ENCODE assay signal across 1 cellular context in the genomic region with DNA sequence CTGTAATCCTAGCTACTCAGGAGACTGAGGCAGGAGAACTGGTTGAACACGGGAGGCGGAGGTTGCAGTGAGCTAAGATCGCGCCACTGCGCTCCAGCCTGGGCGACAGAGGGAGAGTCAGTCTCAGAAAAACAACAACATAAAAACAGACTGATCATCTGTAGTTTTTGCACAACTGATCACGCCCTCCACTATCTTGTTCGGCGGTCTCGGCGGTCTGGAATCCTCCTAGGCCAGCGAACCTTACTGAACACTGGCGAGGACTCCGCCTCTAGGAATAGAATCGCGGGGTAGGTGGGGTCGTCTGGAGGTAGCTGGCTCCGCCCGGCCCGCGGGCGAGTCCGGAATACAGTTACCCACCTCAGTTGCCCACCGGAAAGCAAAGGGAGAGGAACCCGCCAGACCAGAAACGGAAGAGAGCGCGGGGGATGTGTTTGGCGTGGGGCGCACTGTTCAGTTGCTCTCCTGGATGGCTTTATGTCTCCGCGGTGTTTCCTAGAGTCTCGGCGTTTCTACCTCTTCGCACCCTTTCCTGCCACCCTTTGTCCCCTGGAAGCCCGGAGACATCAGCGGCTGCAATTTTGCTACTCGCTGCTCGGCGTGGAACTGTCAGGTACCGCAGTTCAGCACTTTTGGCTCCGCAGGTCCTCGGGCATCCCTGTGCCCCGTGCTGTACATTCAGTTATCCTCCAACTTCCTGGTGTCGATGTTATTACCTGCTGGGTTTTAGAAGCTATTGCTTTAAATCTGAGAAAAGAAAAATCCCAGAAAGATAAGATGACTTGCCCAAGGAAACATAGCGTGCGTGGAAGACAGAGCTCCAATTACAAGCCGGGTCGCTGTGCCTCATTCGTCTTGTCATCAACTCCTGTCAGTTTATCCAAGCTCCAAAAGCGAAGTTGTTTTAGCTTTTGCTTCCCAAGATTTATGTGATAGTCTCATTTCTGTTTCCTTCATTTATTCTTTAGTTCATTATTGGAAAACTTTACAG.
A peak's percentile ranks its signal among the peaks of the same experiment; 100 is the strongest.
TF ChIP-seq lines count a peak whose summit lies in the region.

No MANE protein-coding gene starts in this region.

TF ChIP-seq in HEK293, 187 proteins besides CTCF, POLR2A, EP300 and RAD21 (continued from another document and continues in another):
- TF ChIP-seq, protein P1, sequence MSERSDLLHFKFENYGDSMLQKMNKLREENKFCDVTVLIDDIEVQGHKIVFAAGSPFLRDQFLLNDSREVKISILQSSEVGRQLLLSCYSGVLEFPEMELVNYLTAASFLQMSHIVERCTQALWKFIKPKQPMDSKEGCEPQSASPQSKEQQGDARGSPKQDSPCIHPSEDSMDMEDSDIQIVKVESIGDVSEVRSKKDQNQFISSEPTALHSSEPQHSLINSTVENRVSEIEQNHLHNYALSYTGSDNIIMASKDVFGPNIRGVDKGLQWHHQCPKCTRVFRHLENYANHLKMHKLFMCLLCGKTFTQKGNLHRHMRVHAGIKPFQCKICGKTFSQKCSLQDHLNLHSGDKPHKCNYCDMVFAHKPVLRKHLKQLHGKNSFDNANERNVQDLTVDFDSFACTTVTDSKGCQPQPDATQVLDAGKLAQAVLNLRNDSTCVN (tag by site-specific recombination; optimal IDR thresholded peaks at IDR 0.05), result peak; percentile 44
- TF ChIP-seq ZBTB17 (tag by site-specific recombination; IDR thresholded peaks at IDR 0.05) (peak; percentile 98), ZNF558 (tag by site-specific recombination; IDR thresholded peaks at IDR 0.05) (peak; percentile 30; the same call in 1 of the 2 replicates), ZNF133 (tag by site-specific recombination; IDR thresholded peaks at IDR 0.05) (no peak), ZNF510 (tag by site-specific recombination; IDR thresholded peaks at IDR 0.05; ENCODE audit: insufficient replicate concordance) (no peak), HOXD13 (CRISPR knock-in tag; IDR thresholded peaks at IDR 0.05; ENCODE audit: borderline replicate concordance) (no peak), ZNF174 (tag by site-specific recombination; IDR thresholded peaks at IDR 0.05) (no peak), ZFHX2 (tag by site-specific recombination; conservative IDR thresholded peaks at IDR 0.05) (no peak; the same call in 1 of the 2 replicates), ZFP37 (tag by site-specific recombination; IDR thresholded peaks at IDR 0.05) (peak; percentile 83; the same call in 1 of the 2 replicates), ZNF561 (tag by site-specific recombination; IDR thresholded peaks at IDR 0.05; ENCODE audit: borderline replicate concordance) (peak; percentile 87; the same call in 1 of the 2 replicates), OSR2 (tag by site-specific recombination; IDR thresholded peaks at IDR 0.05) (no peak), KLF1 (tag by site-specific recombination; IDR thresholded peaks at IDR 0.05) (peak; percentile 86), ZNF266 (tag by site-specific recombination; IDR thresholded peaks at IDR 0.05; ENCODE audit: low read depth) (no peak), ZNF2 (tag by site-specific recombination; IDR thresholded peaks at IDR 0.05) (peak; percentile 58; the same call in 1 of the 2 replicates), ZNF248 (tag by site-specific recombination; IDR thresholded peaks at IDR 0.05) (no peak), WT1 (tag by site-specific recombination; IDR thresholded peaks at IDR 0.05) (peak; percentile 13; the same call in 1 of the 2 replicates), SP7 (tag by site-specific recombination; IDR thresholded peaks at IDR 0.05) (peak; percentile 59), KLF8 (tag by site-specific recombination; IDR thresholded peaks at IDR 0.05) (peak; percentile 86), KLF16 (tag by site-specific recombination; IDR thresholded peaks at IDR 0.05) (no peak; the same call in 1 of the 2 replicates), ZNF140 (tag by site-specific recombination; IDR thresholded peaks at IDR 0.05) (no peak), KLF9 (tag by site-specific recombination; IDR thresholded peaks at IDR 0.05; ENCODE audit: low read depth) (peak; percentile 49; the same call in 1 of the 2 replicates), ZNF76 (tag by site-specific recombination; IDR thresholded peaks at IDR 0.05; ENCODE audit: borderline replicate concordance, low read depth) (peak; percentile 45; the same call in 1 of the 2 replicates), ZNF768 (tag by site-specific recombination; IDR thresholded peaks at IDR 0.05) (no peak), ZNF677 (tag by site-specific recombination; IDR thresholded peaks at IDR 0.05) (no peak), ZNF501 (tag by site-specific recombination; IDR thresholded peaks at IDR 0.05) (peak; percentile 85), EGR2 (tag by site-specific recombination; IDR thresholded peaks at IDR 0.05; ENCODE audit: low read depth) (no peak; the same call in 1 of the 2 replicates), ZNF514 (tag by site-specific recombination; IDR thresholded peaks at IDR 0.05) (no peak), GLIS1 (tag by site-specific recombination; IDR thresholded peaks at IDR 0.05) (peak; percentile 74), GLIS2 (tag by site-specific recombination; IDR thresholded peaks at IDR 0.05) (peak; percentile 56), ZNF24 (tag by site-specific recombination; IDR thresholded peaks at IDR 0.05) (0 out of 2 replicates have a peak, but pooled peaks have one; percentile 51), ZNF324 (tag by site-specific recombination; IDR thresholded peaks at IDR 0.05) (peak; percentile 48; the same call in 1 of the 2 replicates), ZFP69B (tag by site-specific recombination; IDR thresholded peaks at IDR 0.05) (peak; percentile 88), PRDM1 (tag by site-specific recombination; IDR thresholded peaks at IDR 0.05) (no peak), ZNF394 (tag by site-specific recombination; IDR thresholded peaks at IDR 0.05; ENCODE audit: borderline replicate concordance) (peak; percentile 85), ZSCAN23 (tag by site-specific recombination; IDR thresholded peaks at IDR 0.05) (0 out of 2 replicates have a peak, but pooled peaks have one; percentile 60)
- TF ChIP-seq, protein P2, sequence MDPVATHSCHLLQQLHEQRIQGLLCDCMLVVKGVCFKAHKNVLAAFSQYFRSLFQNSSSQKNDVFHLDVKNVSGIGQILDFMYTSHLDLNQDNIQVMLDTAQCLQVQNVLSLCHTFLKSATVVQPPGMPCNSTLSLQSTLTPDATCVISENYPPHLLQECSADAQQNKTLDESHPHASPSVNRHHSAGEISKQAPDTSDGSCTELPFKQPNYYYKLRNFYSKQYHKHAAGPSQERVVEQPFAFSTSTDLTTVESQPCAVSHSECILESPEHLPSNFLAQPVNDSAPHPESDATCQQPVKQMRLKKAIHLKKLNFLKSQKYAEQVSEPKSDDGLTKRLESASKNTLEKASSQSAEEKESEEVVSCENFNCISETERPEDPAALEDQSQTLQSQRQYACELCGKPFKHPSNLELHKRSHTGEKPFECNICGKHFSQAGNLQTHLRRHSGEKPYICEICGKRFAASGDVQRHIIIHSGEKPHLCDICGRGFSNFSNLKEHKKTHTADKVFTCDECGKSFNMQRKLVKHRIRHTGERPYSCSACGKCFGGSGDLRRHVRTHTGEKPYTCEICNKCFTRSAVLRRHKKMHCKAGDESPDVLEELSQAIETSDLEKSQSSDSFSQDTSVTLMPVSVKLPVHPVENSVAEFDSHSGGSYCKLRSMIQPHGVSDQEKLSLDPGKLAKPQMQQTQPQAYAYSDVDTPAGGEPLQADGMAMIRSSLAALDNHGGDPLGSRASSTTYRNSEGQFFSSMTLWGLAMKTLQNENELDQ (tag by site-specific recombination; IDR thresholded peaks at IDR 0.05; ENCODE audit: low read depth), result no peak
- TF ChIP-seq, protein P3, sequence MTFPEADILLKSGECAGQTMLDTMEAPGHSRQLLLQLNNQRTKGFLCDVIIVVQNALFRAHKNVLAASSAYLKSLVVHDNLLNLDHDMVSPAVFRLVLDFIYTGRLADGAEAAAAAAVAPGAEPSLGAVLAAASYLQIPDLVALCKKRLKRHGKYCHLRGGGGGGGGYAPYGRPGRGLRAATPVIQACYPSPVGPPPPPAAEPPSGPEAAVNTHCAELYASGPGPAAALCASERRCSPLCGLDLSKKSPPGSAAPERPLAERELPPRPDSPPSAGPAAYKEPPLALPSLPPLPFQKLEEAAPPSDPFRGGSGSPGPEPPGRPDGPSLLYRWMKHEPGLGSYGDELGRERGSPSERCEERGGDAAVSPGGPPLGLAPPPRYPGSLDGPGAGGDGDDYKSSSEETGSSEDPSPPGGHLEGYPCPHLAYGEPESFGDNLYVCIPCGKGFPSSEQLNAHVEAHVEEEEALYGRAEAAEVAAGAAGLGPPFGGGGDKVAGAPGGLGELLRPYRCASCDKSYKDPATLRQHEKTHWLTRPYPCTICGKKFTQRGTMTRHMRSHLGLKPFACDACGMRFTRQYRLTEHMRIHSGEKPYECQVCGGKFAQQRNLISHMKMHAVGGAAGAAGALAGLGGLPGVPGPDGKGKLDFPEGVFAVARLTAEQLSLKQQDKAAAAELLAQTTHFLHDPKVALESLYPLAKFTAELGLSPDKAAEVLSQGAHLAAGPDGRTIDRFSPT (tag by site-specific recombination; IDR thresholded peaks at IDR 0.05), result peak; percentile 79
- TF ChIP-seq, protein P4, sequence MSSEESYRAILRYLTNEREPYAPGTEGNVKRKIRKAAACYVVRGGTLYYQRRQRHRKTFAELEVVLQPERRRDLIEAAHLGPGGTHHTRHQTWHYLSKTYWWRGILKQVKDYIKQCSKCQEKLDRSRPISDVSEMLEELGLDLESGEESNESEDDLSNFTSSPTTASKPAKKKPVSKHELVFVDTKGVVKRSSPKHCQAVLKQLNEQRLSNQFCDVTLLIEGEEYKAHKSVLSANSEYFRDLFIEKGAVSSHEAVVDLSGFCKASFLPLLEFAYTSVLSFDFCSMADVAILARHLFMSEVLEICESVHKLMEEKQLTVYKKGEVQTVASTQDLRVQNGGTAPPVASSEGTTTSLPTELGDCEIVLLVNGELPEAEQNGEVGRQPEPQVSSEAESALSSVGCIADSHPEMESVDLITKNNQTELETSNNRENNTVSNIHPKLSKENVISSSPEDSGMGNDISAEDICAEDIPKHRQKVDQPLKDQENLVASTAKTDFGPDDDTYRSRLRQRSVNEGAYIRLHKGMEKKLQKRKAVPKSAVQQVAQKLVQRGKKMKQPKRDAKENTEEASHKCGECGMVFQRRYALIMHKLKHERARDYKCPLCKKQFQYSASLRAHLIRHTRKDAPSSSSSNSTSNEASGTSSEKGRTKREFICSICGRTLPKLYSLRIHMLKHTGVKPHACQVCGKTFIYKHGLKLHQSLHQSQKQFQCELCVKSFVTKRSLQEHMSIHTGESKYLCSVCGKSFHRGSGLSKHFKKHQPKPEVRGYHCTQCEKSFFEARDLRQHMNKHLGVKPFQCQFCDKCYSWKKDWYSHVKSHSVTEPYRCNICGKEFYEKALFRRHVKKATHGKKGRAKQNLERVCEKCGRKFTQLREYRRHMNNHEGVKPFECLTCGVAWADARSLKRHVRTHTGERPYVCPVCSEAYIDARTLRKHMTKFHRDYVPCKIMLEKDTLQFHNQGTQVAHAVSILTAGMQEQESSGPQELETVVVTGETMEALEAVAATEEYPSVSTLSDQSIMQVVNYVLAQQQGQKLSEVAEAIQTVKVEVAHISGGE (tag by site-specific recombination; conservative IDR thresholded peaks at IDR 0.05; ENCODE audit: low read depth), result peak; percentile 99
- TF ChIP-seq, protein P5, sequence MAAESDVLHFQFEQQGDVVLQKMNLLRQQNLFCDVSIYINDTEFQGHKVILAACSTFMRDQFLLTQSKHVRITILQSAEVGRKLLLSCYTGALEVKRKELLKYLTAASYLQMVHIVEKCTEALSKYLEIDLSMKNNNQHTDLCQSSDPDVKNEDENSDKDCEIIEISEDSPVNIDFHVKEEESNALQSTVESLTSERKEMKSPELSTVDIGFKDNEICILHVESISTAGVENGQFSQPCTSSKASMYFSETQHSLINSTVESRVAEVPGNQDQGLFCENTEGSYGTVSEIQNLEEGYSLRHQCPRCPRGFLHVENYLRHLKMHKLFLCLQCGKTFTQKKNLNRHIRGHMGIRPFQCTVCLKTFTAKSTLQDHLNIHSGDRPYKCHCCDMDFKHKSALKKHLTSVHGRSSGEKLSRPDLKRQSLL (tag by site-specific recombination; IDR thresholded peaks at IDR 0.05), result no peak
- TF ChIP-seq, protein P6, sequence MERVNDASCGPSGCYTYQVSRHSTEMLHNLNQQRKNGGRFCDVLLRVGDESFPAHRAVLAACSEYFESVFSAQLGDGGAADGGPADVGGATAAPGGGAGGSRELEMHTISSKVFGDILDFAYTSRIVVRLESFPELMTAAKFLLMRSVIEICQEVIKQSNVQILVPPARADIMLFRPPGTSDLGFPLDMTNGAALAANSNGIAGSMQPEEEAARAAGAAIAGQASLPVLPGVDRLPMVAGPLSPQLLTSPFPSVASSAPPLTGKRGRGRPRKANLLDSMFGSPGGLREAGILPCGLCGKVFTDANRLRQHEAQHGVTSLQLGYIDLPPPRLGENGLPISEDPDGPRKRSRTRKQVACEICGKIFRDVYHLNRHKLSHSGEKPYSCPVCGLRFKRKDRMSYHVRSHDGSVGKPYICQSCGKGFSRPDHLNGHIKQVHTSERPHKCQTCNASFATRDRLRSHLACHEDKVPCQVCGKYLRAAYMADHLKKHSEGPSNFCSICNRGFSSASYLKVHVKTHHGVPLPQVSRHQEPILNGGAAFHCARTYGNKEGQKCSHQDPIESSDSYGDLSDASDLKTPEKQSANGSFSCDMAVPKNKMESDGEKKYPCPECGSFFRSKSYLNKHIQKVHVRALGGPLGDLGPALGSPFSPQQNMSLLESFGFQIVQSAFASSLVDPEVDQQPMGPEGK (tag by site-specific recombination; IDR thresholded peaks at IDR 0.05), result 0 out of 2 replicates have a peak, but pooled peaks have one; percentile 30
- TF ChIP-seq, protein P7, sequence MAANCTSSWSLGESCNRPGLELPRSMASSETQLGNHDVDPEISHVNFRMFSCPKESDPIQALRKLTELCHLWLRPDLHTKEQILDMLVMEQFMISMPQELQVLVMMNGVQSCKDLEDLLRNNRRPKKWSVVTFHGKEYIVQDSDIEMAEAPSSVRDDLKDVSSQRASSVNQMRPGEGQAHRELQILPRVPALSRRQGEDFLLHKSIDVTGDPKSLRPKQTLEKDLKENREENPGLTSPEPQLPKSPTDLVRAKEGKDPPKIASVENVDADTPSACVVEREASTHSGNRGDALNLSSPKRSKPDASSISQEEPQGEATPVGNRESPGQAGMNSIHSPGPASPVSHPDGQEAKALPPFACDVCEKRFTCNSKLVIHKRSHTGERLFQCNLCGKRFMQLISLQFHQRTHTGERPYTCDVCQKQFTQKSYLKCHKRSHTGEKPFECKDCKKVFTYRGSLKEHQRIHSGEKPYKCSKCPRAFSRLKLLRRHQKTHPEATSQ (tag by site-specific recombination; IDR thresholded peaks at IDR 0.05), result peak; percentile 88; the same call in 1 of the 2 replicates
- TF ChIP-seq, protein P8, sequence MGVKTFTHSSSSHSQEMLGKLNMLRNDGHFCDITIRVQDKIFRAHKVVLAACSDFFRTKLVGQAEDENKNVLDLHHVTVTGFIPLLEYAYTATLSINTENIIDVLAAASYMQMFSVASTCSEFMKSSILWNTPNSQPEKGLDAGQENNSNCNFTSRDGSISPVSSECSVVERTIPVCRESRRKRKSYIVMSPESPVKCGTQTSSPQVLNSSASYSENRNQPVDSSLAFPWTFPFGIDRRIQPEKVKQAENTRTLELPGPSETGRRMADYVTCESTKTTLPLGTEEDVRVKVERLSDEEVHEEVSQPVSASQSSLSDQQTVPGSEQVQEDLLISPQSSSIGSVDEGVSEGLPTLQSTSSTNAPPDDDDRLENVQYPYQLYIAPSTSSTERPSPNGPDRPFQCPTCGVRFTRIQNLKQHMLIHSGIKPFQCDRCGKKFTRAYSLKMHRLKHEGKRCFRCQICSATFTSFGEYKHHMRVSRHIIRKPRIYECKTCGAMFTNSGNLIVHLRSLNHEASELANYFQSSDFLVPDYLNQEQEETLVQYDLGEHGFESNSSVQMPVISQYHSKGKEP (tag by site-specific recombination; IDR thresholded peaks at IDR 0.05), result 0 out of 2 replicates have a peak, but pooled peaks have one; percentile 42
- TF ChIP-seq, protein P9, sequence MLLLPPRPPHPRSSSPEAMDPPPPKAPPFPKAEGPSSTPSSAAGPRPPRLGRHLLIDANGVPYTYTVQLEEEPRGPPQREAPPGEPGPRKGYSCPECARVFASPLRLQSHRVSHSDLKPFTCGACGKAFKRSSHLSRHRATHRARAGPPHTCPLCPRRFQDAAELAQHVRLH (tag by site-specific recombination; IDR thresholded peaks at IDR 0.05), result peak; percentile 93
